Comparison of ENCODE assay signal across 21 cellular contexts in the genomic region with DNA sequence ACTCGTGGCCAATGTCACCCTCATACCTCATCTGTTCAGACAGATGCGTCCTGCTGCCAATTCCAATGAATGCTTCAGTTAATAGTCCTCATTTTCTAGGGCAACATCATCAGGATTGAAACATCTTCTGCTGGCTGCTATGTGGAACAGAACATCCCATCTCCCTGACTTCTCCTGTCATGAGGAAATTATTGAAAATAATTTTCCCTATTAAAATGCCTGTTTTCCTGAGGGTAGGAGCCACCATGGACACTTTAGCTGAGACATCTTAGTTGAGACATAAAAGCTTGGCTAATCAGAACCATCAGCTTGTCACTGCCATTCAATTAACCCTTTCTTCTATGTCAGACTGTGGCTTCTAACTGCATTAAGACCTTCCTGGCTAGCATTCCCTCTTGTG.
DNase-seq lines count a peak whose midpoint lies in the region; ATAC-seq, FAIRE-seq and TF ChIP-seq lines count a peak whose summit lies in the region.
"Had no signal": no experiment of that assay in that cellular context is flagged by ENCODE, and none has a peak within 500 bp of the region (broad histone marks: within the 10 kb centered on the region; RNA-seq: fewer than 3 reads in every experiment).

No MANE protein-coding gene starts in this region.

- WGBS in psoas muscle, 3 donors = 72 to 77% (median 72%) methylated on average over 2 of the region's 2 CpGs

- no peaks in the 10 kb centered on the region for H3K79me2 ChIP-seq in neural cell (replicated peaks; ENCODE audit: insufficient read depth, low read length)

- TF ChIP-seq RAD21 in neural cell (conservative IDR thresholded peaks at IDR 0.05) = no peak

- H3K9me3 ChIP-seq in neural cell (ENCODE audit: low read length) = no peaks in the 10 kb centered on the region
- H3K9me3 ChIP-seq in psoas muscle = no peaks in the 10 kb centered on the region
- H3K9me3 ChIP-seq: BE2C, BLaER1 had no signal

- intact Hi-C loops in psoas muscle (cut with DNase I) = no loop called here

- peak; percentile 29 for FAIRE-seq in D721Med (lab: Jason Lieb, UNC)
- FAIRE-seq: A204.1, G401.6, GM12891, GM19239 had no signal

- no peak for ATAC-seq in psoas muscle
- no peak for ATAC-seq in HG02759 (IDR thresholded peaks at IDR 0.05; ENCODE audit: unreplicated experiment)

- no peak overlapping the region for H2AFZ ChIP-seq in neural cell (ENCODE audit: low read depth, low read length)

- H4K20me1 ChIP-seq in neural cell (ENCODE audit: insufficient read depth) = no peaks in the 10 kb centered on the region
- H4K20me1 ChIP-seq: BLaER1 had no signal

- TF ChIP-seq EP300 in neural cell (conservative IDR thresholded peaks at IDR 0.05; ENCODE audit: poor library complexity, severe bottlenecking) = peak; percentile 72

- no peak overlapping the region for H3K4me2 ChIP-seq in neural cell (ENCODE audit: low read length)
- H3K4me2 ChIP-seq: BLaER1 had no signal

- no peaks in the 10 kb centered on the region for H3K9me2 ChIP-seq in neural cell (ENCODE audit: insufficient read depth, low read length)

- TF ChIP-seq CTCF in D721Med (IDR thresholded peaks at IDR 0.05; ENCODE audit: insufficient read depth, missing control alignments) = no peak
- no peak for TF ChIP-seq CTCF in neural cell (IDR thresholded peaks at IDR 0.05; ENCODE audit: poor library complexity, severe bottlenecking)
- TF ChIP-seq CTCF in psoas muscle (IDR thresholded peaks at IDR 0.05) = no peak

- H3K27me3 ChIP-seq in neural cell (ENCODE audit: insufficient read depth, low read depth, low read length) (no peaks in the 10 kb centered on the region), psoas muscle (ENCODE audit: insufficient read depth in 3 of 3, low read length in 2 of 3) (no peaks in the 10 kb centered on the region)
- H3K27me3 ChIP-seq: BE2C, BLaER1 had no signal

- DNase-seq in D721Med (ENCODE audit: insufficient read length, low spot score) = no peak
- peak; percentile 46 for DNase-seq in SK-N-DZ (ENCODE audit: low spot score)
- DNase-seq in NCI-H345 (lab: John Stamatoyannopoulos, UW) = no peak
- no peak for DNase-seq in psoas muscle
- DNase-seq: 8988T; ACHN; BE2C; CD4-positive, alpha-beta memory T cell; CD4-positive, CD25-positive, alpha-beta regulatory T cell; CD8-positive, alpha-beta memory T cell; COR-L47; DMS79 treated with DMSO at 0.1 percent for 48 hours; GF-D8 had no signal

- H3K4me1 ChIP-seq in psoas muscle = no peaks in the 10 kb centered on the region

- H3K27ac ChIP-seq in cingulate gyrus (ENCODE audit: low read depth, low read length) (peak overlapping the region; percentile 21), neural cell (ENCODE audit: low read length) (peak overlapping the region; percentile 49), psoas muscle (no peak overlapping the region)
- H3K27ac ChIP-seq: BLaER1 had no signal

- H3F3A ChIP-seq in neural cell (ENCODE audit: insufficient read depth, low read length, poor library complexity, severe bottlenecking) = no peaks in the 10 kb centered on the region

- H3K9ac ChIP-seq in neural cell (ENCODE audit: low read length) = no peak overlapping the region
- H3K9ac ChIP-seq: BLaER1 had no signal

- H3K36me3 ChIP-seq in neural cell (ENCODE audit: insufficient read depth, low read length) (no peaks in the 10 kb centered on the region), psoas muscle (ENCODE audit: insufficient read depth in 1 of 2, low read depth in 1 of 2) (no peaks in the 10 kb centered on the region)
- H3K36me3 ChIP-seq: BE2C, BLaER1 had no signal

- H3K4me3 ChIP-seq in neural cell (ENCODE audit: low read length) = no peak overlapping the region
- H3K4me3 ChIP-seq in psoas muscle = no peak overlapping the region
- H3K4me3 ChIP-seq: BLaER1 had no signal

TF ChIP-seq in neural cell, 6 proteins besides CTCF, POLR2A, EP300 and RAD21:
- no peak for TF ChIP-seq SMC3 (conservative IDR thresholded peaks at IDR 0.05; ENCODE audit: poor library complexity)
- TF ChIP-seq, protein P1, sequence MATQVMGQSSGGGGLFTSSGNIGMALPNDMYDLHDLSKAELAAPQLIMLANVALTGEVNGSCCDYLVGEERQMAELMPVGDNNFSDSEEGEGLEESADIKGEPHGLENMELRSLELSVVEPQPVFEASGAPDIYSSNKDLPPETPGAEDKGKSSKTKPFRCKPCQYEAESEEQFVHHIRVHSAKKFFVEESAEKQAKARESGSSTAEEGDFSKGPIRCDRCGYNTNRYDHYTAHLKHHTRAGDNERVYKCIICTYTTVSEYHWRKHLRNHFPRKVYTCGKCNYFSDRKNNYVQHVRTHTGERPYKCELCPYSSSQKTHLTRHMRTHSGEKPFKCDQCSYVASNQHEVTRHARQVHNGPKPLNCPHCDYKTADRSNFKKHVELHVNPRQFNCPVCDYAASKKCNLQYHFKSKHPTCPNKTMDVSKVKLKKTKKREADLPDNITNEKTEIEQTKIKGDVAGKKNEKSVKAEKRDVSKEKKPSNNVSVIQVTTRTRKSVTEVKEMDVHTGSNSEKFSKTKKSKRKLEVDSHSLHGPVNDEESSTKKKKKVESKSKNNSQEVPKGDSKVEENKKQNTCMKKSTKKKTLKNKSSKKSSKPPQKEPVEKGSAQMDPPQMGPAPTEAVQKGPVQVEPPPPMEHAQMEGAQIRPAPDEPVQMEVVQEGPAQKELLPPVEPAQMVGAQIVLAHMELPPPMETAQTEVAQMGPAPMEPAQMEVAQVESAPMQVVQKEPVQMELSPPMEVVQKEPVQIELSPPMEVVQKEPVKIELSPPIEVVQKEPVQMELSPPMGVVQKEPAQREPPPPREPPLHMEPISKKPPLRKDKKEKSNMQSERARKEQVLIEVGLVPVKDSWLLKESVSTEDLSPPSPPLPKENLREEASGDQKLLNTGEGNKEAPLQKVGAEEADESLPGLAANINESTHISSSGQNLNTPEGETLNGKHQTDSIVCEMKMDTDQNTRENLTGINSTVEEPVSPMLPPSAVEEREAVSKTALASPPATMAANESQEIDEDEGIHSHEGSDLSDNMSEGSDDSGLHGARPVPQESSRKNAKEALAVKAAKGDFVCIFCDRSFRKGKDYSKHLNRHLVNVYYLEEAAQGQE (IDR thresholded peaks at IDR 0.05; ENCODE audit: borderline replicate concordance) = peak; percentile 54
